Comparison of ENCODE assay signal across 10 cellular contexts in genomic region chr5:71483355-71483754, GRCh38. TPM values are rescaled to one million over a fixed set of nuclear protein-coding genes. Genes with fewer than 3 reads are reported as not detected.
DNase-seq lines count a peak whose midpoint lies in the region; ATAC-seq and TF ChIP-seq lines count a peak whose summit lies in the region.
"Had no signal": no experiment of that assay in that cellular context is flagged by ENCODE, and none has a peak within 500 bp of the region (broad histone marks: within the 10 kb centered on the region; RNA-seq: fewer than 3 reads in every experiment).

No MANE protein-coding gene starts in this region.

- 82% methylated on average over 2 of the region's 2 CpGs for WGBS in suprapubic skin

- H3K27me3 Mint-ChIP-seq in activated CD4-positive, alpha-beta T cell treated with anti-CD3 and anti-CD28 coated beads, Interleukin-2, amount 10 ng/mL, durations not matched to agents 7 days and 5 days = no peaks in the 10 kb centered on the region
- H3K27me3 Mint-ChIP-seq: activated CD4-positive, alpha-beta memory T cell treated with anti-CD3 and anti-CD28 coated beads, Interleukin-2, amount 10 ng/mL, durations not matched to agents 7 days and 5 days had no signal

- peaks cover 93% of the 10 kb centered on the region for H3K36me3 ChIP-seq in SK-N-MC (ENCODE audit: insufficient read depth, low read length)
- peaks cover 57% of the 10 kb centered on the region for H3K36me3 ChIP-seq in suprapubic skin

- H3K9ac ChIP-seq in SK-N-MC (ENCODE audit: insufficient read length) = no peak overlapping the region

- TF ChIP-seq EP300 in suprapubic skin (IDR thresholded peaks at IDR 0.05) = no peak

- peaks cover 48% of the 10 kb centered on the region for H3K36me3 Mint-ChIP-seq in activated CD4-positive, alpha-beta T cell treated with anti-CD3 and anti-CD28 coated beads, Interleukin-2, amount 10 ng/mL, durations not matched to agents 7 days and 5 days (ENCODE audit: low read depth)

- ATAC-seq in GM19351 (IDR thresholded peaks at IDR 0.05; ENCODE audit: unreplicated experiment) = no peak

- H3K27ac ChIP-seq in SK-N-MC (peak overlapping the region; percentile 58; the same call in 1 of the 2 replicates), suprapubic skin (no peak overlapping the region)
- H3K27ac ChIP-seq: stomach had no signal

- TF ChIP-seq POLR2A in suprapubic skin (IDR thresholded peaks at IDR 0.05) = no peak

- TF ChIP-seq CTCF in suprapubic skin (IDR thresholded peaks at IDR 0.05) = no peak

- peak; percentile 92 for DNase-seq in ELR (ENCODE audit: low read depth)
- DNase-seq in SK-N-MC (ENCODE audit: low read depth, low spot score) = no peak
- peak; percentile 53 for DNase-seq in fibroblast of peridontal ligament (ENCODE audit: extremely low read depth)
- peak; percentile 61 for DNase-seq in skeletal muscle cell (ENCODE audit: low read depth)
- DNase-seq in effector CD8-positive, alpha-beta T cell (lab: John Stamatoyannopoulos, UW) = no peak
- no peak for DNase-seq in activated CD4-positive, alpha-beta T cell treated with anti-CD3 and anti-CD28 coated beads, Interleukin-2, amount 10 ng/mL, durations not matched to agents 7 days and 5 days
- DNase-seq in suprapubic skin (ENCODE audit: low spot score in 2 of 2) = no peak
- DNase-seq: activated CD4-positive, alpha-beta memory T cell treated with anti-CD3 and anti-CD28 coated beads, Interleukin-2, amount 10 ng/mL, durations not matched to agents 7 days and 5 days; stomach had no signal

- no peaks in the 10 kb centered on the region for H3K27me3 ChIP-seq in suprapubic skin
- H3K27me3 ChIP-seq: stomach had no signal

- H3K27ac Mint-ChIP-seq in activated CD4-positive, alpha-beta T cell treated with anti-CD3 and anti-CD28 coated beads, Interleukin-2, amount 10 ng/mL, durations not matched to agents 7 days and 5 days = no peak overlapping the region
- H3K27ac Mint-ChIP-seq: activated CD4-positive, alpha-beta memory T cell treated with anti-CD3 and anti-CD28 coated beads, Interleukin-2, amount 10 ng/mL, durations not matched to agents 7 days and 5 days had no signal

- POLR2A ChIA-PET in activated CD4-positive, alpha-beta T cell treated with anti-CD3 and anti-CD28 coated beads, Interleukin-2, amount 10 ng/mL, durations not matched to agents 7 days and 5 days (lab: Charles Lee) = no interaction called here

- H3K9me3 ChIP-seq in SK-N-MC (ENCODE audit: low read depth, low read length) = no peaks in the 10 kb centered on the region
- no peaks in the 10 kb centered on the region for H3K9me3 ChIP-seq in suprapubic skin
- H3K9me3 ChIP-seq: stomach had no signal

- H3K4me3 Mint-ChIP-seq in activated CD4-positive, alpha-beta T cell treated with anti-CD3 and anti-CD28 coated beads, Interleukin-2, amount 10 ng/mL, durations not matched to agents 7 days and 5 days = no peak overlapping the region
- H3K4me3 Mint-ChIP-seq: activated CD4-positive, alpha-beta memory T cell treated with anti-CD3 and anti-CD28 coated beads, Interleukin-2, amount 10 ng/mL, durations not matched to agents 7 days and 5 days had no signal

- peaks cover 14% of the 10 kb centered on the region for H3K4me1 Mint-ChIP-seq in activated CD4-positive, alpha-beta T cell treated with anti-CD3 and anti-CD28 coated beads, Interleukin-2, amount 10 ng/mL, durations not matched to agents 7 days and 5 days

- CTCF ChIA-PET in activated CD4-positive, alpha-beta T cell treated with anti-CD3 and anti-CD28 coated beads, Interleukin-2, amount 10 ng/mL, durations not matched to agents 7 days and 5 days (lab: Charles Lee) = no interaction called here

- no peak overlapping the region for H3K4me3 ChIP-seq in SK-N-MC
- H3K4me3 ChIP-seq in skeletal muscle cell (ENCODE audit: low read depth, low read length) = no peak overlapping the region
- no peak overlapping the region for H3K4me3 ChIP-seq in suprapubic skin
- H3K4me3 ChIP-seq: stomach had no signal

- peaks cover 5% of the 10 kb centered on the region for H3K4me1 ChIP-seq in suprapubic skin

- H3K9me3 Mint-ChIP-seq in activated CD4-positive, alpha-beta T cell treated with anti-CD3 and anti-CD28 coated beads, Interleukin-2, amount 10 ng/mL, durations not matched to agents 7 days and 5 days = no peaks in the 10 kb centered on the region
- H3K9me3 Mint-ChIP-seq: activated CD4-positive, alpha-beta memory T cell treated with anti-CD3 and anti-CD28 coated beads, Interleukin-2, amount 10 ng/mL, durations not matched to agents 7 days and 5 days had no signal

RNA-seq across cellular contexts. Expression of gene BDP1, which starts 27.9 kb away (rescaled TPM):
- total RNA-seq in activated CD4-positive, alpha-beta T cell treated with anti-CD3 and anti-CD28 coated beads, Interleukin-2, amount 10 ng/mL, durations not matched to agents 7 days and 5 days = 10 to 100 TPM; 32.3 to 34.2 TPM
- 10 to 100 TPM; 19.3 to 48.4 (median 30.5) TPM for total RNA-seq in suprapubic skin

Comparison
In these comparisons a context has a peak if more than half of its experiments do, and no peak if none do; other contexts are left out.
1. DNase-seq: peak in ELR (single experiment), fibroblast of peridontal ligament (single experiment) and skeletal muscle cell (single experiment); none in SK-N-MC (single experiment), effector CD8-positive, alpha-beta T cell (single experiment), activated CD4-positive, alpha-beta T cell treated with anti-CD3 and anti-CD28 coated beads, Interleukin-2, amount 10 ng/mL, durations not matched to agents 7 days and 5 days (single experiment) and suprapubic skin (0 of 2).